8 cellular contexts compared by ENCODE assay signal in genomic region chr14:69712217-69712565, GRCh38. TPM values are rescaled to one million over a fixed set of nuclear protein-coding genes. Genes with fewer than 3 reads are reported as not detected.
DNase-seq lines count a peak whose midpoint lies in the region; ATAC-seq and TF ChIP-seq lines count a peak whose summit lies in the region.

No MANE protein-coding gene starts in this region.

- peak overlapping the region; percentile 72 to 86 for H3K27ac ChIP-seq in left lung
- H3K27ac ChIP-seq in temporal lobe (ENCODE audit: low read depth, low read length): peak overlapping the region; percentile 36

- intact Hi-C loops in left lung (cut with DNase I): no loop called here

- no peaks in the 10 kb centered on the region for H3K27me3 ChIP-seq in left lung

- peak; percentile 1 for ATAC-seq in left lung

- DNase-seq in NCI-H2171 treated with DMSO at 0.1 percent for 48 hours (lab: John Stamatoyannopoulos, UW): peak; percentile 18
- DNase-seq in NCI-H2171 (lab: John Stamatoyannopoulos, UW): no peak
- peak; percentile 62 for DNase-seq in astrocyte of the hippocampus (ENCODE audit: low read depth, low spot score)
- DNase-seq in left lung: no peak
- no peak for DNase-seq in NCI-H510A (lab: John Stamatoyannopoulos, UW)
- no peak for DNase-seq in stimulated activated CD4-positive, alpha-beta T cell treated with anti-CD3 and anti-CD28 coated beads, Interleukin-12 subunit alpha, Interleukin-12 subunit beta, amount 100 ng/mL, for 4 hours
- DNase-seq in islet precursor cell: no peak

- H3K9me3 ChIP-seq in left lung: no peaks in the 10 kb centered on the region

- H3K4me1 ChIP-seq in left lung: peaks cover 45 to 87% of the 10 kb centered on the region in 2 donors

- H3K36me3 ChIP-seq in left lung: peaks cover 0 to 62% of the 10 kb centered on the region in 2 donors

- no peak for TF ChIP-seq CTCF in left lung (IDR thresholded peaks at IDR 0.05)

- no peak overlapping the region for H3K4me3 ChIP-seq in left lung

RNA-seq across cellular contexts. Expression of gene SRSF5, which starts 54.8 kb away (rescaled TPM):
- total RNA-seq in left lung (100 to 1,000 TPM; 188 to 199 TPM), temporal lobe (135 TPM)

Comparison
In these comparisons a context has a peak if more than half of its experiments do, and no peak if none do; other contexts are left out.
1. DNase-seq: peak in NCI-H2171 treated with DMSO at 0.1 percent for 48 hours (single experiment) and astrocyte of the hippocampus (single experiment); none in NCI-H2171 (single experiment), left lung (0 of 2), NCI-H510A (single experiment), stimulated activated CD4-positive, alpha-beta T cell treated with anti-CD3 and anti-CD28 coated beads, Interleukin-12 subunit alpha, Interleukin-12 subunit beta, amount 100 ng/mL, for 4 hours (single experiment) and islet precursor cell (single experiment).